In the genomic region with DNA sequence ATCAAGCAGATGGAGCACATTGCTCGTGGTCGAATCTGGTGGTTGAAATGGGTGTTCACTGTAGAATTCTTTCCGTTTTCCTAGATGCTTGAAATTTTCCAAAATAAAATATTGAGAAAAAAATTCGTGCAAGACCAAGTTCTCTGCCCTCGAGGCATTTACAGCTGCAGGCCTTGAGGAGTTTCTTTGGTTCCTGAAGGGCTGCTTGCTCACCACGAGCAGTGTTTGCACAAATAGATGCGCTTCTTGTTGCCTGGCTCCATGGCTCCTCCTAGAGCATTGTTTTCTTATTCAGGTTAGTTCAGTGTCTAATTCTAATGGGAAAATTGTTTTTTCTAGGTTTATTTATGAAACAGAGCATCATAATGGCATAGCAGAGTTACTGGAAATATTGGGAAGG, we compare ENCODE assay signal across 1 cellular context.
TF ChIP-seq lines count a peak whose summit lies in the region.

No MANE protein-coding gene starts in this region.

TF ChIP-seq in GM12878, 131 proteins besides CTCF, POLR2A, EP300 and RAD21:
- no peak for TF ChIP-seq CBX3 (IDR thresholded peaks at IDR 0.05; ENCODE audit: borderline replicate concordance, low read depth)
